In genomic region chr6:168867247-168868102, GRCh38 we compare ENCODE assay signal across 1 cellular context.
TF ChIP-seq lines count a peak whose summit lies in the region.

No MANE protein-coding gene starts in this region.

TF ChIP-seq in IMR-90, 13 proteins besides CTCF, POLR2A, EP300 and RAD21 (continued from another document):
- TF ChIP-seq RFX5 (IDR thresholded peaks at IDR 0.05; ENCODE audit: low read depth, low read length) (no peak), CHD1 (IDR thresholded peaks at IDR 0.05; ENCODE audit: low read depth, low read length) (no peak), NFE2L2 (IDR thresholded peaks at IDR 0.05; ENCODE audit: low read depth, low read length) (no peak), CEBPB (IDR thresholded peaks at IDR 0.05; ENCODE audit: low read depth, low read length) (no peak)
